8 cellular contexts compared by ENCODE assay signal in genomic region chr11:119315139-119316016, GRCh38. TPM values are rescaled to one million over a fixed set of nuclear protein-coding genes. Genes with fewer than 3 reads are reported as not detected.
A peak's percentile ranks its signal among the peaks of the same experiment; 100 is the strongest.
DNase-seq lines count a peak whose midpoint lies in the region; ATAC-seq and TF ChIP-seq lines count a peak whose summit lies in the region.

No MANE protein-coding gene starts in this region.

- H3K27me3 ChIP-seq in DOHH2 (ENCODE audit: control insufficient read depth, low read length) (peaks cover 24% of the 10 kb centered on the region), MG63 (peaks cover 9% of the 10 kb centered on the region), transverse colon (peaks cover 56% of the 10 kb centered on the region)

- TF ChIP-seq CTCF in DOHH2 (IDR thresholded peaks at IDR 0.05; ENCODE audit: low read depth, low read length, poor library complexity, severe bottlenecking): no peak
- no peak for TF ChIP-seq CTCF in activated CD8-positive, alpha-beta T cell treated with anti-CD3 and anti-CD28 coated beads for 36 hours (IDR thresholded peaks at IDR 0.05)
- TF ChIP-seq CTCF in transverse colon (IDR thresholded peaks at IDR 0.05): no peak

- 8% methylated on average over 26 of the region's 29 CpGs; no CpG with 5 or more reads in 1 of the 2 donors for WGBS in transverse colon (ENCODE audit: low coverage in 1 of 2), 2 donors

- no peaks in the 10 kb centered on the region for H3K9me3 Mint-ChIP-seq in activated CD8-positive, alpha-beta T cell treated with anti-CD3 and anti-CD28 coated beads for 36 hours

- ATAC-seq in activated CD8-positive, alpha-beta T cell treated with anti-CD3 and anti-CD28 coated beads for 36 hours: peak; percentile 65
- ATAC-seq in HG03039 (IDR thresholded peaks at IDR 0.05; ENCODE audit: unreplicated experiment): no peak

- no peaks in the 10 kb centered on the region for H3K36me3 Mint-ChIP-seq in activated CD8-positive, alpha-beta T cell treated with anti-CD3 and anti-CD28 coated beads for 36 hours (ENCODE audit: low read depth)

- peaks cover 18% of the 10 kb centered on the region for H3K4me1 Mint-ChIP-seq in activated CD8-positive, alpha-beta T cell treated with anti-CD3 and anti-CD28 coated beads for 36 hours (ENCODE audit: low read depth)

- no peak overlapping the region for H3K27ac ChIP-seq in DOHH2 (ENCODE audit: low read depth, low read length)
- peak overlapping the region; percentile 40 for H3K27ac ChIP-seq in epithelial cell of prostate
- H3K27ac ChIP-seq in transverse colon: peak overlapping the region; percentile 82 to 97 (median 87)

- no peak for TF ChIP-seq EP300 in transverse colon (IDR thresholded peaks at IDR 0.05; ENCODE audit: low read depth)

- H3K4me3 ChIP-seq in DOHH2 (ENCODE audit: low read length): peak overlapping the region; percentile 66
- no peak overlapping the region for H3K4me3 ChIP-seq in MG63
- peak overlapping the region; percentile 44 to 72 (median 55) for H3K4me3 ChIP-seq in transverse colon

- intact Hi-C loops in activated CD8-positive, alpha-beta T cell treated with anti-CD3 and anti-CD28 coated beads for 36 hours (cut with micrococcal nuclease): no loop called here
- intact Hi-C loops in transverse colon (cut with DNase I; ENCODE audit: low total_unique reads): no loop called here

- in situ Hi-C loops in transverse colon (cut with MboI; ENCODE audit: low pct_ligation_motif_present in 1 of 4, low pct_unique_long_range_greater_than_20kb in 1 of 4, low sequenced_read_pairs in 3 of 4): no loop called here

- POLR2A ChIA-PET in activated CD8-positive, alpha-beta T cell treated with anti-CD3 and anti-CD28 coated beads for 36 hours (lab: Charles Lee): interaction anchor here (1.5 to 2.0 kb wide), 2 partner anchors 9 to 11 kb away, joined by 4 to 11 read pairs; no protein-coding TSS in a partner anchor

- H3K4me1 ChIP-seq in DOHH2 (ENCODE audit: control insufficient read depth, low read length) (peaks cover 57% of the 10 kb centered on the region), transverse colon (peaks cover 30 to 55% (median 42%) of the 10 kb centered on the region in 4 donors)

- no peaks in the 10 kb centered on the region for H3K9me2 ChIP-seq in DOHH2 (replicated peaks; ENCODE audit: control insufficient read depth, low read length)

- H3K4me3 Mint-ChIP-seq in activated CD8-positive, alpha-beta T cell treated with anti-CD3 and anti-CD28 coated beads for 36 hours: peak overlapping the region; percentile 74

- CTCF ChIA-PET in activated CD8-positive, alpha-beta T cell treated with anti-CD3 and anti-CD28 coated beads for 36 hours (lab: Charles Lee): interaction anchor here (0.9 to 3.0 kb wide), 12 partner anchors 8 to 123 kb away, joined by 3 to 20 read pairs (median 4); no protein-coding TSS in a partner anchor

- TF ChIP-seq POLR2A in transverse colon (IDR thresholded peaks at IDR 0.05): no peak

- no peaks in the 10 kb centered on the region for H4K20me1 ChIP-seq in DOHH2 (ENCODE audit: control insufficient read depth, insufficient read depth, low read depth, low read length)

- H3K27me3 Mint-ChIP-seq in activated CD8-positive, alpha-beta T cell treated with anti-CD3 and anti-CD28 coated beads for 36 hours: peaks cover 15% of the 10 kb centered on the region

- H3K36me3 ChIP-seq in DOHH2 (ENCODE audit: control insufficient read depth, low read length) (no peaks in the 10 kb centered on the region), MG63 (no peaks in the 10 kb centered on the region), transverse colon (no peaks in the 10 kb centered on the region)

- H3F3A ChIP-seq in DOHH2 (ENCODE audit: control insufficient read depth, insufficient read depth): peaks cover 5% of the 10 kb centered on the region; the same call in 1 of the 2 replicates

- peak overlapping the region; percentile 30 for H3K27ac Mint-ChIP-seq in activated CD8-positive, alpha-beta T cell treated with anti-CD3 and anti-CD28 coated beads for 36 hours

- H3K9me3 ChIP-seq in DOHH2 (ENCODE audit: control insufficient read depth, insufficient read depth, low read length) (no peaks in the 10 kb centered on the region), MG63 (no peaks in the 10 kb centered on the region), transverse colon (no peaks in the 10 kb centered on the region)

- no peaks in the 10 kb centered on the region for H3K79me2 ChIP-seq in DOHH2 (ENCODE audit: control insufficient read depth, low read length)

- DNase-seq in MG63 (peak; percentile 19), epithelial cell of prostate (ENCODE audit: low read depth, low spot score) (no peak), myocyte (ENCODE audit: low read depth) (peak; percentile 53), transverse colon (peak; percentile 62), NCI-H345 (lab: John Stamatoyannopoulos, UW) (no peak)
- DNase-seq in activated CD8-positive, alpha-beta T cell treated with anti-CD3 and anti-CD28 coated beads for 36 hours: peak; percentile 70

- H3K4me2 ChIP-seq in DOHH2 (ENCODE audit: low read length): peak overlapping the region; percentile 88

RNA-seq across cellular contexts. Expression of gene MCAM, which starts 1.6 kb away (rescaled TPM):
- total RNA-seq in MG63 (2014; rRNA removed; shearing (Covaris generic); ENCODE audit: low replicate concordance): 1.8 and 13.6 TPM in 2 replicates
- 1 to 10 TPM; 8.0 to 8.3 TPM for total RNA-seq in activated CD8-positive, alpha-beta T cell treated with anti-CD3 and anti-CD28 coated beads for 36 hours
- total RNA-seq in myocyte (57.3 and 68.7 TPM in 2 replicates), transverse colon (100 to 1,000 TPM in 3 of 4 donors, 10 to 100 TPM in 1; 87.4 to 466 (median 150) TPM)
- polyA plus RNA-seq in myocyte (2012): 6.6 TPM

RNA-seq across cellular contexts. Expression of gene RNF26, which starts 18.9 kb away (rescaled TPM):
- 8.5 and 23.3 TPM in 2 replicates for total RNA-seq in MG63 (2014; rRNA removed; shearing (Covaris generic); ENCODE audit: low replicate concordance)
- 10 to 100 TPM; 30.2 to 31.9 TPM for total RNA-seq in activated CD8-positive, alpha-beta T cell treated with anti-CD3 and anti-CD28 coated beads for 36 hours
- total RNA-seq in myocyte (2.6 and 3.8 TPM in 2 replicates), transverse colon (10 to 100 TPM; 10.0 to 27.3 (median 13.9) TPM)
- polyA plus RNA-seq in myocyte (2012): 27.3 TPM

RNA-seq across cellular contexts. Expression of gene C1QTNF5, which starts 25.3 kb away (rescaled TPM):
- not detected in 2 replicates for total RNA-seq in MG63 (2014; rRNA removed; shearing (Covaris generic); ENCODE audit: low replicate concordance)
- not detected for total RNA-seq in activated CD8-positive, alpha-beta T cell treated with anti-CD3 and anti-CD28 coated beads for 36 hours
- 71.5 and 72.1 TPM in 2 replicates for total RNA-seq in myocyte
- 58.2 TPM for polyA plus RNA-seq in myocyte (2012)
- total RNA-seq in transverse colon: 10 to 100 TPM in 2 of 4 donors, 1 to 10 TPM in 2; 7.6 to 20.5 (median 11.4) TPM

RNA-seq across cellular contexts. Expression of gene MFRP, which starts 31.1 kb away (rescaled TPM):
- not detected in 2 replicates for total RNA-seq in MG63 (2014; rRNA removed; shearing (Covaris generic); ENCODE audit: low replicate concordance)
- total RNA-seq in activated CD8-positive, alpha-beta T cell treated with anti-CD3 and anti-CD28 coated beads for 36 hours: not detected
- 0.05 and 0.31 TPM in 2 replicates for total RNA-seq in myocyte
- not detected for polyA plus RNA-seq in myocyte (2012)
- total RNA-seq in transverse colon: under 1 TPM in 1 of 4 donors, not detected in 3; 0.32 TPM

Comparison
In these comparisons a context has a peak if more than half of its experiments do, and no peak if none do; other contexts are left out.
1. DNase-seq: peak in MG63 (single experiment), activated CD8-positive, alpha-beta T cell treated with anti-CD3 and anti-CD28 coated beads for 36 hours (single experiment), myocyte (single experiment) and transverse colon (single experiment); none in epithelial cell of prostate (single experiment) and NCI-H345 (single experiment).